Comparison of ENCODE assay signal across 7 cellular contexts in the genomic region with DNA sequence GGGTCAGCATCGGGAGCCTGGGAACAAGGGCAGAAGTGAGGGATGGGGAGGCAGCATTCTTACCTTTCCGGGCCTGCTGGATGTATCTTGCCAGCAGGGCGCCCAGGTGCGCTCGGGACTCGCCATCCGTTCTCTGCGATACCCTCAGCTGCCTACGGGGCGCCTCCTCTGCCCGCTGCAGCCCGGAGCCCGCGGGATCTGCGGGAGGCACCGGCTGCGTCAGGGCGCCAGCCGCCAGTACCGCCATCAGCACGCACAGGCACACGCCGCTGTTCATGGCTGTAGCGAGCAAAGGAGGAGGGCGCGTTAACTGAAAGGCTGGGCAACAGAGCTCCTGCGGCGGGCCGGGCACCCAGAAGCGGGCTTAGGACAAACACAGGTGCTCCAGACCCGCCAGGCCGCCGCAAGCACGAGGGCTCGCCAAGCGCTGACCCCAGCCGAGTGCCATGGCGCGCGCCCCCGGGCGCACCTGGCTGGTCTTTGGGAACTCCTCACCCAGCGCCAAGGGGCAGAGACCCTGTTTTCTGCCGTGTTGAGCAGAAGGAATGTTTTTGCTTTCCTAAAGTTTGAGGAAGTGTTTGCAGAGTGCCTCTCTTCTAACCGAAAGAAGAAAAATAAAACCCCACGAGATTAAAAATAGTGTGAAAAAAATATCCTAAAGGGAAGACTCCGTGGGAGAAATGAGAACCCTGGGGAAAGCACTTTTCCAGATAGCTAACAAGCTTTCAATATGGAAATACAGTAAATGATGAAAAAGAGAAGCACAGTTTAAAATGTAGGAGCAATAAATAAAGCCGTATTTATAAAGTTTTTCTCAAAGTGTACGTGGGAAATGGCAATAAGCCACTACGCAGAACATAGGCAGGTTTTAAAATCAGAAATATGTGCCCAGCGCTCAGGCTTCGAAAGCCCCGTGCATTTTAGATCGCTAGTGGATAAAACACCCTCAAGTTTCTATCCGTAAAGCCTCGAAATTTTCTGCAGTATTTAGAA. TPM values are rescaled to one million over a fixed set of nuclear protein-coding genes. Genes with fewer than 3 reads are reported as not detected.
DNase-seq lines count a peak whose midpoint lies in the region; ATAC-seq, FAIRE-seq and TF ChIP-seq lines count a peak whose summit lies in the region.

No MANE protein-coding gene starts in this region.

- H3K9me3 ChIP-seq in NT2/D1 (ENCODE audit: insufficient read depth, low read length): no peaks in the 10 kb centered on the region
- H3K9me3 ChIP-seq in psoas muscle: no peaks in the 10 kb centered on the region

- intact Hi-C loops in psoas muscle (cut with DNase I): no loop called here

- peak; percentile 53 for ATAC-seq in esophagus mucosa
- ATAC-seq in psoas muscle: peak in 2 of 4 donors; percentile 36 to 46
- ATAC-seq in HG03442 (IDR thresholded peaks at IDR 0.05; ENCODE audit: unreplicated experiment): no peak
- no peak for ATAC-seq in GM18867 (IDR thresholded peaks at IDR 0.05; ENCODE audit: unreplicated experiment)

- H3K4me1 ChIP-seq in NT2/D1 (ENCODE audit: insufficient read depth, insufficient read length): peaks cover 2% of the 10 kb centered on the region
- peaks cover 5% of the 10 kb centered on the region for H3K4me1 ChIP-seq in psoas muscle

- H3K27me3 ChIP-seq in NT2/D1 (ENCODE audit: insufficient read depth, insufficient read length): peaks cover 22% of the 10 kb centered on the region
- peaks cover 9 to 70% (median 17%) of the 10 kb centered on the region in 3 donors for H3K27me3 ChIP-seq in psoas muscle (ENCODE audit: insufficient read depth in 3 of 3, low read length in 2 of 3)

- peak; percentile 17 for DNase-seq in GM13977 (ENCODE audit: low spot score)
- DNase-seq in NT2/D1 (ENCODE audit: low read depth, low spot score): no peak
- DNase-seq in psoas muscle: no peak
- DNase-seq in D721Med (ENCODE audit: insufficient read length, low spot score): no peak

- no peak for FAIRE-seq in D721Med (lab: Jason Lieb, UNC)

- H3K9ac ChIP-seq in NT2/D1 (ENCODE audit: insufficient read length, low read depth): peak overlapping the region; percentile 76

- H3K4me3 ChIP-seq in NT2/D1 (ENCODE audit: insufficient read length, low read depth) (peak overlapping the region; percentile 48), psoas muscle (peak overlapping the region; percentile 42)

- in situ Hi-C loops in GM13977 (cut with MboI; ENCODE audit: low pct_unique_long_range_greater_than_20kb, low sequenced_read_pairs, unreplicated experiment): no loop called here

- 9 to 10% (median 9%) methylated on average over 53 to 56 of the region's 56 CpGs for WGBS in psoas muscle, 3 donors

- no peaks in the 10 kb centered on the region for H3K36me3 ChIP-seq in NT2/D1 (ENCODE audit: insufficient read depth, insufficient read length, low read length)
- no peaks in the 10 kb centered on the region for H3K36me3 ChIP-seq in psoas muscle (ENCODE audit: insufficient read depth in 1 of 2, low read depth in 1 of 2)

- no peak for TF ChIP-seq CTCF in GM13977 (IDR thresholded peaks at IDR 0.05; ENCODE audit: extremely low read depth, insufficient read depth, missing control alignments)
- TF ChIP-seq CTCF in psoas muscle (IDR thresholded peaks at IDR 0.05): no peak
- no peak for TF ChIP-seq CTCF in D721Med (IDR thresholded peaks at IDR 0.05; ENCODE audit: insufficient read depth, missing control alignments)

- H3K27ac ChIP-seq in psoas muscle: no peak overlapping the region

RNA-seq across cellular contexts. Expression of a gene that starts 2.3 kb away (rescaled TPM):
- total RNA-seq in esophagus mucosa (0.24 TPM), psoas muscle (not detected)
- under 1 TPM in 2 of 3 donors, not detected in 1; 0.22 to 0.31 TPM for polyA plus RNA-seq in psoas muscle
